In genomic region chr4:98248984-98249383, GRCh38 we compare ENCODE assay signal across 22 cellular contexts. TPM values are rescaled to one million over a fixed set of nuclear protein-coding genes. Genes with fewer than 3 reads are reported as not detected.
A peak's percentile ranks its signal among the peaks of the same experiment; 100 is the strongest.
DNase-seq lines count a peak whose midpoint lies in the region; ATAC-seq and TF ChIP-seq lines count a peak whose summit lies in the region.
"Had no signal": no experiment of that assay in that cellular context is flagged by ENCODE, and none has a peak within 500 bp of the region (broad histone marks: within the 10 kb centered on the region; RNA-seq: fewer than 3 reads in every experiment).

No MANE protein-coding gene starts in this region.

- H3K4me1 ChIP-seq in prostate gland (replicated peaks) (no peaks in the 10 kb centered on the region), esophagus muscularis mucosa (no peaks in the 10 kb centered on the region)
- H3K4me1 ChIP-seq: pancreas, transverse colon had no signal

- no peak for TF ChIP-seq POLR2A in prostate gland (IDR thresholded peaks at IDR 0.05)
- no peak for TF ChIP-seq POLR2A in esophagus muscularis mucosa (IDR thresholded peaks at IDR 0.05; ENCODE audit: low read depth)

- no peak for TF ChIP-seq CTCF in prostate gland (IDR thresholded peaks at IDR 0.05)
- TF ChIP-seq CTCF in esophagus muscularis mucosa (IDR thresholded peaks at IDR 0.05) = no peak

- no peaks in the 10 kb centered on the region for H3K36me3 ChIP-seq in prostate gland
- no peaks in the 10 kb centered on the region for H3K36me3 ChIP-seq in esophagus muscularis mucosa
- H3K36me3 ChIP-seq: pancreas, transverse colon had no signal

- no peaks in the 10 kb centered on the region for H3K9me3 Mint-ChIP-seq in activated T-cell treated with anti-CD3 and anti-CD28 coated beads, Interleukin-2, amount 50 U/mL, for 4 hours
- peaks cover 0 to 4% of the 10 kb centered on the region in 2 donors for H3K9me3 Mint-ChIP-seq in stimulated activated naive B cell treated with anti-CD40 and anti-IgM and Interleukin-4, amounts not matched to agents 10 μg/mL and 1 μg/mL and 100 μg/mL, for 72 hours
- H3K9me3 Mint-ChIP-seq: CD8-positive, alpha-beta T cell had no signal

- H3K4me3 Mint-ChIP-seq in activated T-cell treated with anti-CD3 and anti-CD28 coated beads, Interleukin-2, amount 50 U/mL, for 4 hours = no peak overlapping the region
- H3K4me3 Mint-ChIP-seq in stimulated activated naive B cell treated with anti-CD40 and anti-IgM and Interleukin-4, amounts not matched to agents 10 μg/mL and 1 μg/mL and 100 μg/mL, for 72 hours = no peak overlapping the region
- H3K4me3 Mint-ChIP-seq: activated T-helper 1 cell treated with anti-CD3 and anti-CD28 coated beads, Interleukin-12 subunit alpha, Interleukin-12 subunit beta, Interleukin-2, Interleukin-4 antibody, amounts not matched to agents 30 ng/mL and 10 ng/mL and 1 ng/mL, durations not matched to agents 14 hours and 24 hours and 36 hours; CD8-positive, alpha-beta T cell; immature natural killer cell had no signal

- no peak for DNase-seq in activated T-cell treated with anti-CD3 and anti-CD28 coated beads, Interleukin-2, amount 50 U/mL, for 4 hours
- DNase-seq in activated T-cell treated with anti-CD3 and anti-CD28 coated beads, Interleukin-2, amount 50 U/mL, for 1 hour = no peak
- no peak for DNase-seq in stimulated activated naive B cell treated with anti-CD40 and anti-IgM and Interleukin-4, amounts not matched to agents 10 μg/mL and 1 μg/mL and 100 μg/mL, for 72 hours
- DNase-seq in prostate gland (ENCODE audit: low spot score) = no peak
- no peak for DNase-seq in NCI-H526 treated with DMSO at 0.1 percent for 48 hours (lab: John Stamatoyannopoulos, UW)
- no peak for DNase-seq in esophagus muscularis mucosa (ENCODE audit: extremely low spot score)
- DNase-seq: caudate nucleus; CD8-positive, alpha-beta T cell; cortex of kidney; hippocampal formation; immature natural killer cell; NCI-H1417; NCI-H2081; NCI-H345; NCI-H82; pancreas; small intestine; transverse colon had no signal

- H3K4me1 Mint-ChIP-seq in activated T-cell treated with anti-CD3 and anti-CD28 coated beads, Interleukin-2, amount 50 U/mL, for 4 hours (ENCODE audit: low read depth) = peaks cover 10% of the 10 kb centered on the region
- H3K4me1 Mint-ChIP-seq in stimulated activated naive B cell treated with anti-CD40 and anti-IgM and Interleukin-4, amounts not matched to agents 10 μg/mL and 1 μg/mL and 100 μg/mL, for 72 hours = peaks cover 6 to 7% of the 10 kb centered on the region in 2 donors
- H3K4me1 Mint-ChIP-seq: immature natural killer cell had no signal

- H3K27ac Mint-ChIP-seq in stimulated activated naive B cell treated with anti-CD40 and anti-IgM and Interleukin-4, amounts not matched to agents 10 μg/mL and 1 μg/mL and 100 μg/mL, for 72 hours = no peak overlapping the region
- H3K27ac Mint-ChIP-seq: activated T-helper 1 cell treated with anti-CD3 and anti-CD28 coated beads, Interleukin-12 subunit alpha, Interleukin-12 subunit beta, Interleukin-2, Interleukin-4 antibody, amounts not matched to agents 30 ng/mL and 10 ng/mL and 1 ng/mL, durations not matched to agents 14 hours and 24 hours and 36 hours; CD8-positive, alpha-beta T cell; immature natural killer cell had no signal

- intact Hi-C loops in prostate gland (cut with DNase I) = no loop called here
- intact Hi-C loops in esophagus muscularis mucosa (cut with DNase I) = no loop called here

- no peak overlapping the region for H3K27ac ChIP-seq in prostate gland
- no peak overlapping the region for H3K27ac ChIP-seq in esophagus muscularis mucosa (replicated peaks in 1 of 4)
- H3K27ac ChIP-seq: pancreas, SK-N-MC, transverse colon had no signal

- H3K27me3 Mint-ChIP-seq in activated T-cell treated with anti-CD3 and anti-CD28 coated beads, Interleukin-2, amount 50 U/mL, for 4 hours (ENCODE audit: low read depth) = peaks cover 9% of the 10 kb centered on the region
- H3K27me3 Mint-ChIP-seq in stimulated activated naive B cell treated with anti-CD40 and anti-IgM and Interleukin-4, amounts not matched to agents 10 μg/mL and 1 μg/mL and 100 μg/mL, for 72 hours = peaks cover 0 to 8% of the 10 kb centered on the region in 2 donors

- peaks cover 1% of the 10 kb centered on the region for H3K36me3 Mint-ChIP-seq in activated T-cell treated with anti-CD3 and anti-CD28 coated beads, Interleukin-2, amount 50 U/mL, for 4 hours (ENCODE audit: insufficient read depth)
- no peaks in the 10 kb centered on the region for H3K36me3 Mint-ChIP-seq in stimulated activated naive B cell treated with anti-CD40 and anti-IgM and Interleukin-4, amounts not matched to agents 10 μg/mL and 1 μg/mL and 100 μg/mL, for 72 hours
- H3K36me3 Mint-ChIP-seq: CD8-positive, alpha-beta T cell had no signal

- no peaks in the 10 kb centered on the region for H3K27me3 ChIP-seq in prostate gland (replicated peaks; ENCODE audit: insufficient read depth)
- H3K27me3 ChIP-seq in esophagus muscularis mucosa = no peaks in the 10 kb centered on the region
- H3K27me3 ChIP-seq: pancreas, transverse colon had no signal

- H3K4me3 ChIP-seq in prostate gland = no peak overlapping the region
- H3K4me3 ChIP-seq in esophagus muscularis mucosa = no peak overlapping the region
- H3K4me3 ChIP-seq: pancreas, SK-N-MC, transverse colon had no signal

- TF ChIP-seq EP300 in esophagus muscularis mucosa (IDR thresholded peaks at IDR 0.05) = no peak

- peak; percentile 77 to 82 for ATAC-seq in activated T-cell treated with anti-CD3 and anti-CD28 coated beads, Interleukin-2, amount 50 U/mL, for 4 hours
- ATAC-seq in GM21529 (IDR thresholded peaks at IDR 0.05; ENCODE audit: unreplicated experiment) (peak; percentile 78), HG03342 (IDR thresholded peaks at IDR 0.05; ENCODE audit: unreplicated experiment) (peak; percentile 56)
- peak; percentile 21 to 61 for ATAC-seq in stimulated activated naive B cell treated with anti-CD40 and anti-IgM and Interleukin-4, amounts not matched to agents 10 μg/mL and 1 μg/mL and 100 μg/mL, for 72 hours (replicated peaks)
- ATAC-seq: CD8-positive, alpha-beta T cell; pancreas had no signal

- no peaks in the 10 kb centered on the region for H3K9me3 ChIP-seq in prostate gland
- H3K9me3 ChIP-seq in esophagus muscularis mucosa = no peaks in the 10 kb centered on the region
- H3K9me3 ChIP-seq: pancreas, transverse colon had no signal

RNA-seq across cellular contexts. Expression of gene RAP1GDS1, which starts 12.2 kb away (rescaled TPM):
- total RNA-seq in activated T-cell treated with anti-CD3 and anti-CD28 coated beads, Interleukin-2, amount 50 U/mL, for 4 hours = 10 to 100 TPM; 37.3 to 42.6 (median 38.3) TPM
- total RNA-seq in prostate gland = 10 to 100 TPM; 16.5 to 34.5 TPM
- 10 to 100 TPM; 29.8 to 52.2 (median 34.7) TPM for total RNA-seq in esophagus muscularis mucosa
